ENCODE assay signal across 1 cellular context in the genomic region with DNA sequence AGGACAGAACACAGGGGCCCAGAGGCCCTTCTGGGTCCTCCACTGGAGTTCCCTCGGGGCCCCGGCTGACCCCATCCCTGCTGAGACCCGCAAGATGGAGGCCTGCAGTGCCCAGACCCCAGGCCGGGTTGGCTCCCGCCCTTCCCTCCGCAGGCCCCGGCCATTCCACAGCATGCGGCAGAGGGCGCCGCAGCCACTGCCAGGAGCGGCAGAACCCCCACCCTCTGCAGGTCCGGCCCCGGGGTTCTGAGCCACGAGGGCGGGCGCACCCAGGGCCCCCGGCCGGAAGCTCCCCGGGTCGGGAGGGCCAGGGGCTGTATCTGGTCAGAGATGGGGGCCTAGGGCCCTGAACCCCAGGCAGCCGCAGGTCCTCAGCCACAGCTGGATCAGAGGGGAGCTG.
TF ChIP-seq lines count a peak whose summit lies in the region.

No MANE protein-coding gene starts in this region.

TF ChIP-seq in HCT116, 20 proteins besides CTCF, POLR2A, EP300 and RAD21:
- TF ChIP-seq, protein P1, sequence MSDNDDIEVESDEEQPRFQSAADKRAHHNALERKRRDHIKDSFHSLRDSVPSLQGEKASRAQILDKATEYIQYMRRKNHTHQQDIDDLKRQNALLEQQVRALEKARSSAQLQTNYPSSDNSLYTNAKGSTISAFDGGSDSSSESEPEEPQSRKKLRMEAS (IDR thresholded peaks at IDR 0.05), result no peak
- TF ChIP-seq EZH2phosphoT487 (IDR thresholded peaks at IDR 0.05; ENCODE audit: borderline replicate concordance) (no peak), EGR1 (IDR thresholded peaks at IDR 0.05; ENCODE audit: low read depth) (no peak), SRF (IDR thresholded peaks at IDR 0.05; ENCODE audit: low read depth) (no peak), EZH2 (IDR thresholded peaks at IDR 0.05) (no peak), SP1 (IDR thresholded peaks at IDR 0.05; ENCODE audit: low read depth) (no peak), YY1 (IDR thresholded peaks at IDR 0.05; ENCODE audit: extremely low read depth, insufficient replicate concordance, low read depth, low read length) (no peak), ZFX (IDR thresholded peaks at IDR 0.05) (no peak; the same call in 1 of the 2 replicates), ELF1 (IDR thresholded peaks at IDR 0.05; ENCODE audit: borderline replicate concordance, low read depth) (no peak), JUND (IDR thresholded peaks at IDR 0.05) (no peak), SIN3A (IDR thresholded peaks at IDR 0.05; ENCODE audit: low read depth) (no peak), POLR2AphosphoS5 (IDR thresholded peaks at IDR 0.05; ENCODE audit: low read depth, low read length) (no peak), TCF7L2 (IDR thresholded peaks at IDR 0.05; ENCODE audit: borderline replicate concordance, extremely low read depth, insufficient read depth, insufficient read length) (no peak), FOSL1 (IDR thresholded peaks at IDR 0.05; ENCODE audit: low read depth) (no peak), CEBPB (IDR thresholded peaks at IDR 0.05; ENCODE audit: low read depth) (no peak), CBX3 (IDR thresholded peaks at IDR 0.05; ENCODE audit: low read depth) (no peak), ZNF274 (IDR thresholded peaks at IDR 0.05; ENCODE audit: low read depth, low read length) (no peak)
- TF ChIP-seq, protein P2, sequence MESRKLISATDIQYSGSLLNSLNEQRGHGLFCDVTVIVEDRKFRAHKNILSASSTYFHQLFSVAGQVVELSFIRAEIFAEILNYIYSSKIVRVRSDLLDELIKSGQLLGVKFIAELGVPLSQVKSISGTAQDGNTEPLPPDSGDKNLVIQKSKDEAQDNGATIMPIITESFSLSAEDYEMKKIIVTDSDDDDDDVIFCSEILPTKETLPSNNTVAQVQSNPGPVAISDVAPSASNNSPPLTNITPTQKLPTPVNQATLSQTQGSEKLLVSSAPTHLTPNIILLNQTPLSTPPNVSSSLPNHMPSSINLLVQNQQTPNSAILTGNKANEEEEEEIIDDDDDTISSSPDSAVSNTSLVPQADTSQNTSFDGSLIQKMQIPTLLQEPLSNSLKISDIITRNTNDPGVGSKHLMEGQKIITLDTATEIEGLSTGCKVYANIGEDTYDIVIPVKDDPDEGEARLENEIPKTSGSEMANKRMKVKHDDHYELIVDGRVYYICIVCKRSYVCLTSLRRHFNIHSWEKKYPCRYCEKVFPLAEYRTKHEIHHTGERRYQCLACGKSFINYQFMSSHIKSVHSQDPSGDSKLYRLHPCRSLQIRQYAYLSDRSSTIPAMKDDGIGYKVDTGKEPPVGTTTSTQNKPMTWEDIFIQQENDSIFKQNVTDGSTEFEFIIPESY (IDR thresholded peaks at IDR 0.05; ENCODE audit: extremely low read depth, insufficient replicate concordance, low read length), result no peak
- TF ChIP-seq, protein P3, sequence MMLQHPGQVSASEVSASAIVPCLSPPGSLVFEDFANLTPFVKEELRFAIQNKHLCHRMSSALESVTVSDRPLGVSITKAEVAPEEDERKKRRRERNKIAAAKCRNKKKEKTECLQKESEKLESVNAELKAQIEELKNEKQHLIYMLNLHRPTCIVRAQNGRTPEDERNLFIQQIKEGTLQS (IDR thresholded peaks at IDR 0.05), result no peak
TF ChIP-seq in HCT116: peak in this region for 0.
